ENCODE assay signal across 8 cellular contexts in genomic region chr20:58389324-58389967, GRCh38. TPM values are rescaled to one million over a fixed set of nuclear protein-coding genes. Genes with fewer than 3 reads are reported as not detected.
DNase-seq lines count a peak whose midpoint lies in the region; ATAC-seq, FAIRE-seq and TF ChIP-seq lines count a peak whose summit lies in the region.

No MANE protein-coding gene starts in this region.

- intact Hi-C loops in endothelial cell of umbilical vein (cut with micrococcal nuclease) = loop anchor here (1.0 to 5.0 kb wide), 5 partner anchors 17 to 152 kb away; partner anchors contain the start of gene RAB22A
- intact Hi-C loops in transverse colon (cut with DNase I; ENCODE audit: low total_unique reads) = no loop called here

- H3K4me2 ChIP-seq in DND-41 (ENCODE audit: insufficient read depth, low read length) (peak overlapping the region; percentile 87), endothelial cell of umbilical vein (ENCODE audit: insufficient read depth, low read length) (peak overlapping the region; percentile 72)

- H3K4me1 ChIP-seq in DND-41 (ENCODE audit: insufficient read depth, low read length) (peaks cover 43% of the 10 kb centered on the region), endothelial cell of umbilical vein (ENCODE audit: control insufficient read depth, extremely low read depth, insufficient read depth, low read length) (peaks cover 14% of the 10 kb centered on the region), muscle layer of colon (ENCODE audit: insufficient read depth, low read length) (peaks cover 32% of the 10 kb centered on the region), transverse colon (peaks cover 11 to 37% (median 21%) of the 10 kb centered on the region in 4 donors)

- no peak for TF ChIP-seq EP300 in transverse colon (IDR thresholded peaks at IDR 0.05; ENCODE audit: low read depth)

- CTCF ChIA-PET in endothelial cell of umbilical vein (lab: Charles Lee) = interaction anchor here (0.6 to 1.3 kb wide), 12 partner anchors 12 to 152 kb away, joined by 3 to 8 read pairs (median 5); no protein-coding TSS in a partner anchor

- H3K9me1 ChIP-seq in endothelial cell of umbilical vein (replicated peaks; ENCODE audit: control insufficient read depth, extremely low read depth, insufficient read depth, low read length) = no peaks in the 10 kb centered on the region

- H3K79me2 ChIP-seq in DND-41 (ENCODE audit: insufficient read depth, low read length) = peaks cover 54% of the 10 kb centered on the region
- H3K79me2 ChIP-seq in endothelial cell of umbilical vein (ENCODE audit: control insufficient read depth, insufficient read depth, low read length) = peaks cover 53% of the 10 kb centered on the region

- peak overlapping the region; percentile 61 to 83 for H3K4me3 ChIP-seq in DND-41 (ENCODE audit: low read depth in 1 of 2, low read length in 2 of 2)
- H3K4me3 ChIP-seq in endothelial cell of umbilical vein (replicated peaks in 1 of 3; ENCODE audit: insufficient read depth in 1 of 3, low read depth in 1 of 3, low read length in 3 of 3) = peak overlapping the region; percentile 54 to 98 (median 81)
- H3K4me3 ChIP-seq in muscle layer of colon (ENCODE audit: low read depth in 1 of 2, low read length in 2 of 2) = peak overlapping the region; percentile 92 to 99
- peak overlapping the region; percentile 68 to 93 (median 80) for H3K4me3 ChIP-seq in transverse colon

- H3K9me3 ChIP-seq in DND-41 (ENCODE audit: insufficient read depth, low read length, severe bottlenecking) = peaks cover 3% of the 10 kb centered on the region
- H3K9me3 ChIP-seq in endothelial cell of umbilical vein (replicated peaks; ENCODE audit: control insufficient read depth, insufficient read depth, low read length) = no peaks in the 10 kb centered on the region
- no peaks in the 10 kb centered on the region for H3K9me3 ChIP-seq in muscle layer of colon (ENCODE audit: low read length)
- H3K9me3 ChIP-seq in transverse colon = no peaks in the 10 kb centered on the region

- BruUV-seq in endothelial cell of umbilical vein (replicated peaks; lab: Mats Ljungman, UMichigan) = no TSS peak

- TF ChIP-seq POLR2A in endothelial cell of umbilical vein (IDR thresholded peaks at IDR 0.05; ENCODE audit: low read depth, low read length) = peak; percentile 20
- peak; percentile 37 for TF ChIP-seq POLR2A in transverse colon (IDR thresholded peaks at IDR 0.05)

- H3K27me3 ChIP-seq in DND-41 (ENCODE audit: insufficient read depth, low read length, poor library complexity) (no peaks in the 10 kb centered on the region), endothelial cell of umbilical vein (ENCODE audit: control insufficient read depth in 2 of 2, insufficient read depth in 2 of 2, low read length in 2 of 2) (no peaks in the 10 kb centered on the region), muscle layer of colon (ENCODE audit: control insufficient read depth in 1 of 2, insufficient read depth in 2 of 2, low read length in 2 of 2) (no peaks in the 10 kb centered on the region), transverse colon (no peaks in the 10 kb centered on the region)

- dilution Hi-C loops in endothelial cell of umbilical vein (cut with MboI; ENCODE audit: extremely low pct_ligation_motif_present, low sequenced_read_pairs) = no loop called here

- in situ Hi-C loops in transverse colon (cut with MboI; ENCODE audit: low pct_ligation_motif_present in 1 of 4, low pct_unique_long_range_greater_than_20kb in 1 of 4, low sequenced_read_pairs in 3 of 4) = no loop called here

- WGBS in transverse colon (ENCODE audit: low coverage in 1 of 2), 2 donors = 0% methylated on average over 45 of the region's 56 CpGs; no CpG with 5 or more reads in 1 of the 2 donors

- FAIRE-seq in endothelial cell of umbilical vein (lab: Jason Lieb, UNC) = peak; percentile 18

- ATAC-seq in DND-41 (ENCODE audit: insufficient read depth, low read depth) (peak; percentile 56), GM19372 (IDR thresholded peaks at IDR 0.05; ENCODE audit: low read depth, unreplicated experiment) (peak; percentile 25), HG03378 (IDR thresholded peaks at IDR 0.05; ENCODE audit: unreplicated experiment) (peak; percentile 22)

- POLR2A ChIA-PET in endothelial cell of umbilical vein (lab: Charles Lee) = interaction anchor here (0.7 to 0.9 kb wide), 5 partner anchors 9 to 153 kb away, joined by 4 to 8 read pairs (median 5); partner anchors contain the start of gene RAB22A

- TF ChIP-seq CTCF in DND-41 (IDR thresholded peaks at IDR 0.05; ENCODE audit: borderline replicate concordance, extremely low read depth, low read length, poor library complexity, severe bottlenecking) = no peak
- no peak for TF ChIP-seq CTCF in endothelial cell of umbilical vein (IDR thresholded peaks at IDR 0.05; ENCODE audit: extremely low read depth in 1 of 2, insufficient read depth in 1 of 2, low read depth in 1 of 2, low read length in 2 of 2)
- TF ChIP-seq CTCF in transverse colon (IDR thresholded peaks at IDR 0.05) = no peak

- peak overlapping the region; percentile 97 for H3K9ac ChIP-seq in DND-41 (ENCODE audit: low read depth, low read length)
- H3K9ac ChIP-seq in endothelial cell of umbilical vein (replicated peaks; ENCODE audit: extremely low read depth, insufficient read depth, low read length) = peak overlapping the region; percentile 87
- peak overlapping the region; percentile 90 for H3K9ac ChIP-seq in muscle layer of colon (ENCODE audit: low read length)

- H2AFZ ChIP-seq in DND-41 (ENCODE audit: low read depth, low read length) (peak overlapping the region; percentile 97), endothelial cell of umbilical vein (ENCODE audit: low read depth, low read length) (peak overlapping the region; percentile 75)

- H3K36me3 ChIP-seq in DND-41 (ENCODE audit: insufficient read depth, low read length) = peaks cover 37% of the 10 kb centered on the region
- H3K36me3 ChIP-seq in endothelial cell of umbilical vein (ENCODE audit: control insufficient read depth in 2 of 2, extremely low read depth in 1 of 2, insufficient read depth in 2 of 2, low read length in 2 of 2) = peaks cover 2 to 3% of the 10 kb centered on the region in 2 experiments
- H3K36me3 ChIP-seq in muscle layer of colon (ENCODE audit: insufficient read depth, low read length) = peaks cover 11% of the 10 kb centered on the region
- no peaks in the 10 kb centered on the region for H3K36me3 ChIP-seq in transverse colon

- DNase-seq in DND-41 = peak; percentile 39
- DNase-seq in T-helper 1 cell = peak in 4 of 5 donors; percentile 18 to 56 (median 29)
- peak; percentile 39 for DNase-seq in endothelial cell of umbilical vein (ENCODE audit: low read depth, low spot score)
- DNase-seq in transverse colon = peak; percentile 48
- no peak for DNase-seq in effector CD4-positive, alpha-beta T cell

- peak overlapping the region; percentile 94 for H3K27ac ChIP-seq in DND-41 (ENCODE audit: low read length)
- H3K27ac ChIP-seq in endothelial cell of umbilical vein (ENCODE audit: insufficient read depth, low read depth, low read length) = peak overlapping the region; percentile 74
- H3K27ac ChIP-seq in muscle layer of colon (ENCODE audit: low read depth, low read length) = peak overlapping the region; percentile 97
- peak overlapping the region; percentile 92 to 96 (median 94) for H3K27ac ChIP-seq in transverse colon

- H4K20me1 ChIP-seq in DND-41 (ENCODE audit: insufficient read depth, low read length) = peaks cover 49% of the 10 kb centered on the region
- peaks cover 8% of the 10 kb centered on the region for H4K20me1 ChIP-seq in endothelial cell of umbilical vein (replicated peaks; ENCODE audit: control insufficient read depth, extremely low read depth, insufficient read depth, low read length)

TF ChIP-seq in endothelial cell of umbilical vein, 7 proteins besides CTCF, POLR2A, EP300 and RAD21:
- no peak for TF ChIP-seq JUN (IDR thresholded peaks at IDR 0.05; ENCODE audit: borderline replicate concordance, insufficient read depth, insufficient read length, low read depth)
- TF ChIP-seq GATA2 (IDR thresholded peaks at IDR 0.05; ENCODE audit: insufficient read depth, insufficient read length, low read depth, low read length) = no peak
- no peak for TF ChIP-seq FOS (IDR thresholded peaks at IDR 0.05; ENCODE audit: borderline replicate concordance, insufficient read depth, low read length)
- TF ChIP-seq EZH2 (IDR thresholded peaks at IDR 0.05; ENCODE audit: borderline replicate concordance, low read depth, low read length, severe bottlenecking) = no peak
- no peak for TF ChIP-seq MAX (IDR thresholded peaks at IDR 0.05; ENCODE audit: insufficient read depth, insufficient read length)
- TF ChIP-seq POLR2AphosphoS5 (IDR thresholded peaks at IDR 0.05; ENCODE audit: insufficient read depth, low read depth, low read length) = no peak
- no peak for TF ChIP-seq MYC (IDR thresholded peaks at IDR 0.05; ENCODE audit: low read depth, low read length)

RNA-seq across cellular contexts. Expression of gene VAPB, which starts 0.4 kb away (rescaled TPM):
- total RNA-seq in endothelial cell of umbilical vein (47.8 and 48.9 TPM in 2 replicates), transverse colon (10 to 100 TPM; 11.6 to 44.8 (median 28.0) TPM)
- polyA plus RNA-seq in endothelial cell of umbilical vein = 13.1 and 17.9 TPM in 2 replicates
- polyA plus RNA-seq in endothelial cell of umbilical vein (2011; cell fraction: cytosol; rRNA removed) = 26.5 and 32.2 TPM in 2 replicates
- polyA plus RNA-seq in endothelial cell of umbilical vein (2011; cell fraction: nucleus; rRNA removed) = 21.8 and 26.6 TPM in 2 replicates
- polyA plus RNA-seq in endothelial cell of umbilical vein (2012) = 38.3 and 39.6 TPM in 2 replicates
- 15.8 and 16.0 TPM in 2 replicates for polyA minus RNA-seq in endothelial cell of umbilical vein
- 28.3 TPM for polyA minus RNA-seq in endothelial cell of umbilical vein (2011; cell fraction: cytosol; rRNA and poly(A)+ RNA removed)
- 14.0 and 22.9 TPM in 2 replicates for polyA minus RNA-seq in endothelial cell of umbilical vein (2011; cell fraction: nucleus; rRNA and poly(A)+ RNA removed)
